In the genomic region with DNA sequence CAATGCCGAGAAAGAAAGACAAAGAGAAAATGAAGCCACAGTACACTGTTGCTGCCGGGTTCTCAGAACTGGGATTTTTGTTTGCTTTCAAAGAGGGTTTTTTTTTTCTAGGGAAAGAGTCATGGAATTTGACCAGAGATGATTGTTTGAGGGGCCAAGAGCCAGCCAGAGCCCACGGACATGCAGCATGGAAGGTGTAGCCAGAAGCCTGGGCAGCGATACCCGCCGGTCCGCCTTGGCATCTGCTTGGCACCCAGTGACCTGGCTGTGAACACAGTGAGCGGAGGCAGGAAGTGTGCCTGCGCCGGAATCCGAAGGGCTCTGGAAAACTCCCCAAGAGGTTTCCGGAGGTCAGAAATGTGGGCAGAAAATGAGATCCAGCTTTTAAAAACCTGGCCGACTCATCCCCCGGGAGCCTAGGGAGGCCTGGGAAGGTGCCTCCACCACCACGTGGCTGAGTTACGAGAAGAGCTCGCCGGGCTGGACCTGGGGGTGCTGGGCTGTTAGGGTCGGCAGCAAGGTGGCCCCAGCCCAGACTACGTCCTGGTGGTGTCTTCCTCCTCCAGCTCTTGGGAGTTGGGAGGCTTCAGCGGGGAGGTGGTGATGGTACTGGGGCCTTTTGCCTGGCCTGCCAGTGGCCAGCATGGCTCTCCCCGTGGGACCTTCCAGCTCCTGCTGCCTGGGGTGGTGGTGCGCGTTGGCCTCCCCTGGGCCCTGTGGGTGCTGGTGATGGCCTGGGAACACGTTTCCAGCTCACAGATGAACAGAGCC, we compare ENCODE assay signal across 9 cellular contexts.
DNase-seq lines count a peak whose midpoint lies in the region; ATAC-seq and TF ChIP-seq lines count a peak whose summit lies in the region.
"Had no signal": no experiment of that assay in that cellular context is flagged by ENCODE, and none has a peak within 500 bp of the region (broad histone marks: within the 10 kb centered on the region; RNA-seq: fewer than 3 reads in every experiment).

No MANE protein-coding gene starts in this region.

- intact Hi-C loops in esophagus squamous epithelium (cut with DNase I): no loop called here
- intact Hi-C loops in uterus (cut with DNase I; ENCODE audit: low total_unique reads): no loop called here

- no peaks in the 10 kb centered on the region for H3K27me3 Mint-ChIP-seq in activated T-cell treated with anti-CD3 and anti-CD28 coated beads, Interleukin-2, amount 50 U/mL, for 24 hours
- H3K27me3 Mint-ChIP-seq in activated naive CD8-positive, alpha-beta T cell treated with anti-CD3 and anti-CD28 coated beads for 36 hours: no peaks in the 10 kb centered on the region

- H3K27me3 ChIP-seq in esophagus squamous epithelium (no peaks in the 10 kb centered on the region), muscle layer of colon (ENCODE audit: control insufficient read depth in 1 of 2, insufficient read depth in 2 of 2, low read length in 2 of 2) (no peaks in the 10 kb centered on the region), uterus (no peaks in the 10 kb centered on the region)

- H3K4me3 Mint-ChIP-seq in activated T-cell treated with anti-CD3 and anti-CD28 coated beads, Interleukin-2, amount 50 U/mL, for 24 hours: no peak overlapping the region
- H3K4me3 Mint-ChIP-seq in activated naive CD8-positive, alpha-beta T cell treated with anti-CD3 and anti-CD28 coated beads for 36 hours: no peak overlapping the region

- no peak for TF ChIP-seq POLR2A in esophagus squamous epithelium (IDR thresholded peaks at IDR 0.05)
- TF ChIP-seq POLR2A in uterus (IDR thresholded peaks at IDR 0.05): no peak

- H3K4me3 ChIP-seq in esophagus squamous epithelium (peak overlapping the region in 3 of 4 donors; percentile 25 to 58 (median 37)), muscle layer of colon (ENCODE audit: low read depth in 1 of 2, low read length in 2 of 2) (peak overlapping the region in 1 of 2 donors; percentile 44), uterus (peak overlapping the region; percentile 7 to 88)

- H3K9me3 ChIP-seq in esophagus squamous epithelium (no peaks in the 10 kb centered on the region), muscle layer of colon (ENCODE audit: low read length) (no peaks in the 10 kb centered on the region), uterus (no peaks in the 10 kb centered on the region)

- POLR2A ChIA-PET in RWPE1 (lab: Yijun Ruan, JAX; ENCODE audit: low non-redundant PET): no interaction called here

- H3K36me3 ChIP-seq in esophagus squamous epithelium: peaks cover 15 to 71% (median 20%) of the 10 kb centered on the region in 3 donors
- peaks cover 33% of the 10 kb centered on the region for H3K36me3 ChIP-seq in muscle layer of colon (ENCODE audit: insufficient read depth, low read length)
- no peaks in the 10 kb centered on the region for H3K36me3 ChIP-seq in uterus

- 0 to 32% methylated on average over 2 to 14 of the region's 25 CpGs for WGBS in esophagus squamous epithelium, 2 donors

- TF ChIP-seq CTCF in RWPE1 (conservative IDR thresholded peaks at IDR 0.05; ENCODE audit: low read depth): no peak
- no peak for TF ChIP-seq CTCF in esophagus squamous epithelium (IDR thresholded peaks at IDR 0.05)
- no peak for TF ChIP-seq CTCF in uterus (IDR thresholded peaks at IDR 0.05)

- peak overlapping the region; percentile 100 for H3K27ac ChIP-seq in RWPE1
- peak overlapping the region; percentile 92 to 100 (median 100) for H3K27ac ChIP-seq in esophagus squamous epithelium
- H3K27ac ChIP-seq in muscle layer of colon (ENCODE audit: low read depth, low read length): peak overlapping the region; percentile 96
- peak overlapping the region; percentile 99 to 100 for H3K27ac ChIP-seq in uterus

- H3K4me1 Mint-ChIP-seq in activated T-cell treated with anti-CD3 and anti-CD28 coated beads, Interleukin-2, amount 50 U/mL, for 24 hours (ENCODE audit: low read depth): no peaks in the 10 kb centered on the region
- no peaks in the 10 kb centered on the region for H3K4me1 Mint-ChIP-seq in activated naive CD8-positive, alpha-beta T cell treated with anti-CD3 and anti-CD28 coated beads for 36 hours

- H3K4me1 ChIP-seq in esophagus squamous epithelium (peaks cover 89 to 100% (median 98%) of the 10 kb centered on the region in 3 donors), muscle layer of colon (ENCODE audit: insufficient read depth, low read length) (peaks cover 99% of the 10 kb centered on the region), uterus (peaks cover 42 to 83% of the 10 kb centered on the region in 2 donors)

- ATAC-seq in HG02973 (IDR thresholded peaks at IDR 0.05; ENCODE audit: unreplicated experiment) (no peak), HG02623 (IDR thresholded peaks at IDR 0.05; ENCODE audit: unreplicated experiment) (no peak)

- no peak overlapping the region for H3K27ac Mint-ChIP-seq in activated T-cell treated with anti-CD3 and anti-CD28 coated beads, Interleukin-2, amount 50 U/mL, for 24 hours
- H3K27ac Mint-ChIP-seq in activated naive CD8-positive, alpha-beta T cell treated with anti-CD3 and anti-CD28 coated beads for 36 hours: no peak overlapping the region

- CTCF ChIA-PET in RWPE1 (lab: Yijun Ruan, JAX): interaction anchor here (0.7 to 0.9 kb wide), 2 partner anchors 28 to 573 kb away, joined by 3 to 5 read pairs; no protein-coding TSS in a partner anchor

- no peaks in the 10 kb centered on the region for H3K9me3 Mint-ChIP-seq in activated T-cell treated with anti-CD3 and anti-CD28 coated beads, Interleukin-2, amount 50 U/mL, for 24 hours
- H3K9me3 Mint-ChIP-seq in activated naive CD8-positive, alpha-beta T cell treated with anti-CD3 and anti-CD28 coated beads for 36 hours: no peaks in the 10 kb centered on the region

- DNase-seq in RWPE1 (ENCODE audit: low spot score) (no peak), esophagus squamous epithelium (lab: John Stamatoyannopoulos, UW) (no peak), uterus (peak; percentile 50 to 64)
- no peak for DNase-seq in activated T-cell treated with anti-CD3 and anti-CD28 coated beads, Interleukin-2, amount 50 U/mL, for 24 hours
- DNase-seq in activated naive CD8-positive, alpha-beta T cell treated with anti-CD3 and anti-CD28 coated beads for 36 hours: no peak
- DNase-seq: activated naive CD4-positive, alpha-beta T cell treated with Interleukin-2 at 50 U/mL for 16 hours had no signal

- H3K36me3 Mint-ChIP-seq in activated T-cell treated with anti-CD3 and anti-CD28 coated beads, Interleukin-2, amount 50 U/mL, for 24 hours (ENCODE audit: low read depth): peaks cover 3% of the 10 kb centered on the region
- H3K36me3 Mint-ChIP-seq in activated naive CD8-positive, alpha-beta T cell treated with anti-CD3 and anti-CD28 coated beads for 36 hours: no peaks in the 10 kb centered on the region

- peak overlapping the region; percentile 37 for H3K9ac ChIP-seq in muscle layer of colon (ENCODE audit: low read length)

Comparison
In these comparisons a context has a peak if more than half of its experiments do, and no peak if none do; other contexts are left out.
1. DNase-seq: peak in uterus (2 of 2); none in RWPE1 (single experiment), esophagus squamous epithelium (single experiment), activated T-cell treated with anti-CD3 and anti-CD28 coated beads, Interleukin-2, amount 50 U/mL, for 24 hours (single experiment) and activated naive CD8-positive, alpha-beta T cell treated with anti-CD3 and anti-CD28 coated beads for 36 hours (single experiment).
2. Peak in every context shown above with its lines, with median percentiles within 50 percentile points of each other: H3K27ac ChIP-seq.